Comparison of ENCODE assay signal across 8 cellular contexts in the genomic region with DNA sequence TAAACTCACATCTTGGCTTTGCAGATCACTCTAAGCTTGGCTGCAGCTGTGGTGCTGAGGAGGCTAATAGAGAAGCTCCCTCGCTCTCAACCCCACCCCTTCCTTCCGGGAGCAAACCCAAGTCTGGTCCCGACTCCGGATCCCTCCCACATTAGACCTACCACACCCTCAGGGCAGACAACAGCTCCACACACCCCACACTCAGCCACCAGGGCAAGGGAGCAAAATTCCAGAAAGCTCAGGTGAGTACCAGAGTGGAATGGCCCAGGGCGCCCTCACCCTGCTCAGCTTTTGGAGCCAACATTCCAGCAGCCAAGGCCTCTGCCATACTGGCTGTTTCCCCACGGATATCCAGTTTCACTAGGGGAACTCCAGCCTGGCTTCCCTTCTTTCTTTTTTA. TPM values are rescaled to one million over a fixed set of nuclear protein-coding genes. Genes with fewer than 3 reads are reported as not detected.
A peak's percentile ranks its signal among the peaks of the same experiment; 100 is the strongest.
DNase-seq lines count a peak whose midpoint lies in the region; ATAC-seq, FAIRE-seq and TF ChIP-seq lines count a peak whose summit lies in the region.
"Not testable (repeated sequence)": the region's sequence is repeated elsewhere in the genome, so short reads cannot be mapped to it uniquely, and the experiment has no call there.

No MANE protein-coding gene starts in this region.

- TF ChIP-seq POLR2A in vagina (IDR thresholded peaks at IDR 0.05), result not testable (repeated sequence)

- not testable (repeated sequence) for H3K4me3 Mint-ChIP-seq in activated CD4-positive, alpha-beta T cell treated with anti-CD3 and anti-CD28 coated beads for 36 hours; osteocyte (ENCODE audit: unreplicated experiment)
- H3K4me3 Mint-ChIP-seq in dendritic cell treated with granulocyte-macrophage colony-stimulating factor and Interleukin-4, amounts not matched to agents 40 ng/mL and 50 ng/mL, for 4 days, result peak overlapping the region; percentile 46

- POLR2A ChIA-PET in activated CD4-positive, alpha-beta T cell treated with anti-CD3 and anti-CD28 coated beads for 36 hours (lab: Charles Lee), result not testable (repeated sequence)

- H3K4me1 ChIP-seq in Loucy (ENCODE audit: insufficient read depth, low read length, poor library complexity, severe bottlenecking); kidney (ENCODE audit: control insufficient read depth in 1 of 2, insufficient read depth in 1 of 2, low read depth in 1 of 2, low read length in 2 of 2); vagina: not testable (repeated sequence)

- ATAC-seq in activated CD4-positive, alpha-beta T cell treated with anti-CD3 and anti-CD28 coated beads for 36 hours, result peak; percentile 31

- not testable (repeated sequence) for H4K20me1 ChIP-seq in Loucy (ENCODE audit: insufficient read depth, low read length, poor library complexity, severe bottlenecking)

- peak; percentile 37 for DNase-seq in activated CD4-positive, alpha-beta T cell treated with anti-CD3 and anti-CD28 coated beads for 36 hours
- DNase-seq in activated T-helper 1 cell treated with anti-CD3 and anti-CD28 coated beads, Interleukin-2, amount 50 U/mL, for 16 hours (ENCODE audit: low read depth in 1 of 2, low spot score in 1 of 2), result peak; percentile 3 to 18
- DNase-seq in kidney (peak; percentile 90), osteocyte (ENCODE audit: extremely low spot score, unreplicated experiment) (peak; percentile 86)
- DNase-seq in stimulated activated CD4-positive, alpha-beta T cell treated with anti-CD3 and anti-CD28 coated beads, TNF-alpha, amount 100 ng/mL, for 1 hour (ENCODE audit: low read depth in 3 of 3, low spot score in 1 of 3), result peak; percentile 0 to 9 (median 4)
- not testable (repeated sequence) for DNase-seq in vagina (ENCODE audit: extremely low spot score in 2 of 2)

- not testable (repeated sequence) for H3K27ac Mint-ChIP-seq in activated CD4-positive, alpha-beta T cell treated with anti-CD3 and anti-CD28 coated beads for 36 hours; dendritic cell treated with granulocyte-macrophage colony-stimulating factor and Interleukin-4, amounts not matched to agents 40 ng/mL and 50 ng/mL, for 4 days; osteocyte (ENCODE audit: unreplicated experiment)

- H3K36me3 Mint-ChIP-seq in activated CD4-positive, alpha-beta T cell treated with anti-CD3 and anti-CD28 coated beads for 36 hours (ENCODE audit: low read depth); dendritic cell treated with granulocyte-macrophage colony-stimulating factor and Interleukin-4, amounts not matched to agents 40 ng/mL and 50 ng/mL, for 4 days (ENCODE audit: low read depth); osteocyte (ENCODE audit: unreplicated experiment): not testable (repeated sequence)

- peak overlapping the region; percentile 67; the same call in 1 of the 2 replicates for H2AFZ ChIP-seq in Loucy (ENCODE audit: low read length)

- H3K36me3 ChIP-seq in Loucy (ENCODE audit: insufficient read depth, low read length); kidney (ENCODE audit: control insufficient read depth in 1 of 2, insufficient read depth in 2 of 2, low read length in 2 of 2); vagina: not testable (repeated sequence)

- CTCF ChIA-PET in activated CD4-positive, alpha-beta T cell treated with anti-CD3 and anti-CD28 coated beads for 36 hours (lab: Charles Lee), result not testable (repeated sequence)

- not testable (repeated sequence) for H3K9me3 Mint-ChIP-seq in activated CD4-positive, alpha-beta T cell treated with anti-CD3 and anti-CD28 coated beads for 36 hours (ENCODE audit: low read depth); dendritic cell treated with granulocyte-macrophage colony-stimulating factor and Interleukin-4, amounts not matched to agents 40 ng/mL and 50 ng/mL, for 4 days; osteocyte (ENCODE audit: unreplicated experiment)

- H3K9me3 ChIP-seq in Loucy (ENCODE audit: insufficient read depth, low read depth, low read length); kidney (ENCODE audit: control insufficient read depth in 1 of 2, low read length in 2 of 2); vagina: not testable (repeated sequence)

- not testable (repeated sequence) for H3K79me2 ChIP-seq in Loucy (ENCODE audit: insufficient read depth, low read length)

- H3K9me2 ChIP-seq in Loucy (replicated peaks; ENCODE audit: low read depth, low read length), result not testable (repeated sequence)

- not testable (repeated sequence) for H3K27ac ChIP-seq in kidney (ENCODE audit: low read depth in 2 of 2, low read length in 2 of 2)
- H3K27ac ChIP-seq in vagina, result peak overlapping the region; percentile 66

- not testable (repeated sequence) for H3K27me3 Mint-ChIP-seq in activated CD4-positive, alpha-beta T cell treated with anti-CD3 and anti-CD28 coated beads for 36 hours; dendritic cell treated with granulocyte-macrophage colony-stimulating factor and Interleukin-4, amounts not matched to agents 40 ng/mL and 50 ng/mL, for 4 days; osteocyte (ENCODE audit: unreplicated experiment)

- peak overlapping the region; percentile 59 for H3K4me3 ChIP-seq in Loucy (ENCODE audit: low read length, poor library complexity, severe bottlenecking)
- H3K4me3 ChIP-seq in kidney (ENCODE audit: low read length in 2 of 2), result not testable (repeated sequence)
- H3K4me3 ChIP-seq in vagina, result peak overlapping the region in 1 of 2 donors; percentile 25

- peak overlapping the region; percentile 52 for H3K9ac ChIP-seq in Loucy (ENCODE audit: low read depth, low read length, poor library complexity, severe bottlenecking)
- not testable (repeated sequence) for H3K9ac ChIP-seq in kidney (ENCODE audit: low read length in 2 of 2)

- intact Hi-C loops in activated CD4-positive, alpha-beta T cell treated with anti-CD3 and anti-CD28 coated beads for 36 hours (cut with DNase I, micrococcal nuclease); dendritic cell treated with granulocyte-macrophage colony-stimulating factor and Interleukin-4, amounts not matched to agents 40 ng/mL and 50 ng/mL, for 4 days (cut with micrococcal nuclease); kidney (cut with DNase I); vagina (cut with DNase I): not testable (repeated sequence)

- not testable (repeated sequence) for H3K27me3 ChIP-seq in Loucy (ENCODE audit: insufficient read depth, low read length, poor library complexity, severe bottlenecking); vagina

- H3K4me2 ChIP-seq in Loucy (ENCODE audit: low read depth, low read length, poor library complexity, severe bottlenecking), result peak overlapping the region; percentile 67

- not testable (repeated sequence) for FAIRE-seq in kidney (lab: Jason Lieb, UNC)

- not testable (repeated sequence) for H3K4me1 Mint-ChIP-seq in activated CD4-positive, alpha-beta T cell treated with anti-CD3 and anti-CD28 coated beads for 36 hours; dendritic cell treated with granulocyte-macrophage colony-stimulating factor and Interleukin-4, amounts not matched to agents 40 ng/mL and 50 ng/mL, for 4 days (ENCODE audit: low read depth); osteocyte (ENCODE audit: unreplicated experiment)

- not testable (repeated sequence) for TF ChIP-seq CTCF in Loucy (conservative IDR thresholded peaks at IDR 0.05; ENCODE audit: low read length); kidney (IDR thresholded peaks at IDR 0.05; ENCODE audit: borderline replicate concordance, extremely low read depth, insufficient read depth); osteocyte (IDR thresholded peaks at IDR 0.05); vagina (IDR thresholded peaks at IDR 0.05)

- H3F3A ChIP-seq in Loucy (ENCODE audit: low read depth), result not testable (repeated sequence)

RNA-seq across cellular contexts. Expression of gene SULT1A4, which starts 9.9 kb away (rescaled TPM):
- total RNA-seq in activated CD4-positive, alpha-beta T cell treated with anti-CD3 and anti-CD28 coated beads for 36 hours, result 1 to 10 TPM; 1.3 to 1.8 TPM
- total RNA-seq in kidney (18.8 TPM), osteocyte (0.78 and 0.86 TPM in 2 replicates), vagina (9.6 TPM)
- polyA plus RNA-seq in kidney (ENCODE audit: insufficient read depth, low read depth, low replicate concordance), result 2.5 TPM

RNA-seq across cellular contexts. Expression of gene SLX1B, which starts 15.3 kb away (rescaled TPM):
- 100 to 1,000 TPM in 1 of 2 experiments, 10 to 100 TPM in 1; 66.8 to 125 TPM for total RNA-seq in activated CD4-positive, alpha-beta T cell treated with anti-CD3 and anti-CD28 coated beads for 36 hours
- 35.5 TPM for total RNA-seq in kidney
- polyA plus RNA-seq in kidney (ENCODE audit: insufficient read depth, low read depth, low replicate concordance), result 7.0 TPM
- total RNA-seq in osteocyte, result 16.1 and 28.5 TPM in 2 replicates
- total RNA-seq in vagina, result 18.9 TPM

RNA-seq across cellular contexts. Expression of gene BOLA2, which starts 15.5 kb away (rescaled TPM):
- 10 to 100 TPM; 10.8 to 20.3 TPM for total RNA-seq in activated CD4-positive, alpha-beta T cell treated with anti-CD3 and anti-CD28 coated beads for 36 hours
- 6.6 TPM for total RNA-seq in kidney
- 17.0 TPM for polyA plus RNA-seq in kidney (ENCODE audit: insufficient read depth, low read depth, low replicate concordance)
- total RNA-seq in osteocyte, result 3.9 and 4.3 TPM in 2 replicates
- total RNA-seq in vagina, result 9.6 TPM

RNA-seq across cellular contexts. Expression of gene NPIPB12, which starts 36.5 kb away (rescaled TPM):
- 10 to 100 TPM; 42.1 to 44.3 TPM for total RNA-seq in activated CD4-positive, alpha-beta T cell treated with anti-CD3 and anti-CD28 coated beads for 36 hours
- total RNA-seq in kidney (68.1 TPM), osteocyte (55.1 and 70.4 TPM in 2 replicates), vagina (73.2 TPM)
- 10.6 TPM for polyA plus RNA-seq in kidney (ENCODE audit: insufficient read depth, low read depth, low replicate concordance)
